20 cellular contexts compared by ENCODE assay signal in genomic region chr6:36832313-36832712, GRCh38. TPM values are rescaled to one million over a fixed set of nuclear protein-coding genes. Genes with fewer than 3 reads are reported as not detected.
DNase-seq lines count a peak whose midpoint lies in the region; ATAC-seq, FAIRE-seq and TF ChIP-seq lines count a peak whose summit lies in the region.
"Had no signal": no experiment of that assay in that cellular context is flagged by ENCODE, and none has a peak within 500 bp of the region (broad histone marks: within the 10 kb centered on the region; RNA-seq: fewer than 3 reads in every experiment).

No MANE protein-coding gene starts in this region.

- no peaks in the 10 kb centered on the region for H3K79me2 ChIP-seq in GM12878 (ENCODE audit: control insufficient read depth, insufficient read depth, low read length)

- ATAC-seq in right cardiac atrium (no peak), Right ventricle myocardium superior (ENCODE audit: poor library complexity) (no peak), GM12878 (no peak), GM18867 (IDR thresholded peaks at IDR 0.05; ENCODE audit: unreplicated experiment) (no peak)

- TF ChIP-seq EP300 in GM12878 (IDR thresholded peaks at IDR 0.05; ENCODE audit: borderline replicate concordance in 1 of 2, control insufficient read depth in 1 of 2, low read depth in 2 of 2, low read length in 2 of 2): no peak

- H3K4me3 ChIP-seq in right cardiac atrium (ENCODE audit: low read length): no peak overlapping the region
- H3K4me3 ChIP-seq in BLaER1: no peak overlapping the region
- no peak overlapping the region for H3K4me3 ChIP-seq in GM12878
- H3K4me3 ChIP-seq: GM23248 had no signal

- H3K4me2 ChIP-seq in BLaER1 (peak overlapping the region; percentile 51; the same call in 1 of the 2 replicates), GM12878 (ENCODE audit: control insufficient read depth, insufficient read depth) (no peak overlapping the region)

- H3K27ac ChIP-seq in right cardiac atrium (ENCODE audit: low read length): peak overlapping the region; percentile 17
- H3K27ac ChIP-seq in BLaER1: no peak overlapping the region
- H3K27ac ChIP-seq in GM12878 (ENCODE audit: control insufficient read depth, insufficient read depth): no peak overlapping the region
- H3K27ac ChIP-seq: GM23248 had no signal

- SMC1A ChIA-PET in GM12878 (lab: Charles Lee; ENCODE audit: uncharacterized antibody, unreplicated experiment): no interaction called here

- H2AFZ ChIP-seq in GM12878 (ENCODE audit: control insufficient read depth, low read depth, low read length): no peak overlapping the region
- H2AFZ ChIP-seq: GM23248 had no signal

- WGBS in right cardiac atrium: 81% methylated on average over 5 of the region's 5 CpGs
- WGBS in GM12878 (ENCODE audit: insufficient coverage, insufficient replicate concordance, low lambda C conversion rate, missing lambda C conversion rate): 33% methylated on average over 5 of the region's 5 CpGs

- POLR2A ChIA-PET in GM12878 (lab: Charles Lee): no interaction called here

- no peak for DNase-seq in right cardiac atrium
- DNase-seq in Right ventricle myocardium superior: no peak
- DNase-seq in GM12878 (ENCODE audit: low read depth, low spot score): no peak
- DNase-seq in stimulated activated CD4-positive, alpha-beta T cell treated with anti-CD3 and anti-CD28 coated beads, Interleukin-1b, Interleukin-23, amount 100 ng/mL, for 48 hours: no peak
- DNase-seq: C1 segment of cervical spinal cord; Calu3; CD4-positive, alpha-beta memory T cell; COR-L47; DMS53; DMS79 treated with DMSO at 0.1 percent for 48 hours; GF-D8; GM23248; H7; HCEC 1CT had no signal

- H3K4me1 ChIP-seq in right cardiac atrium (ENCODE audit: control insufficient read depth, insufficient read depth, low read length) (peaks cover 15% of the 10 kb centered on the region), BLaER1 (peaks cover 48% of the 10 kb centered on the region), GM12878 (ENCODE audit: control insufficient read depth, insufficient read depth, low read length) (no peaks in the 10 kb centered on the region)

- no TSS peak for BruUV-seq in GM12878 (replicated peaks; lab: Mats Ljungman, UMichigan)

- H3K9ac ChIP-seq in BLaER1 (no peak overlapping the region), GM12878 (ENCODE audit: control insufficient read depth, insufficient read depth, low read length) (no peak overlapping the region)
- H3K9ac ChIP-seq: GM23248 had no signal

- H3K9me3 ChIP-seq in right cardiac atrium (ENCODE audit: control insufficient read depth, low read length): no peaks in the 10 kb centered on the region
- H3K9me3 ChIP-seq in BLaER1: peaks cover 5% of the 10 kb centered on the region; the same call in 1 of the 2 replicates
- no peaks in the 10 kb centered on the region; the same call in 2 of the 3 replicates for H3K9me3 ChIP-seq in GM12878 (replicated peaks; ENCODE audit: control insufficient read depth, insufficient read depth, low read length)

- H3K36me3 ChIP-seq in BLaER1: no peaks in the 10 kb centered on the region
- no peaks in the 10 kb centered on the region for H3K36me3 ChIP-seq in GM12878 (ENCODE audit: control insufficient read depth in 2 of 2, insufficient read depth in 2 of 2, low read length in 1 of 2)

- RAD21 ChIA-PET in GM12878 (lab: Charles Lee; ENCODE audit: unreplicated experiment): no interaction called here

- intact Hi-C loops in right cardiac atrium (cut with DNase I) (loop anchor here in 2 of 4 donors (5.0 to 10.0 kb wide), 2 partner anchors 60 to 68 kb away; no protein-coding TSS in a partner anchor), Right ventricle myocardium superior (cut with DNase I) (no loop called here), GM12878 (cut with micrococcal nuclease; ENCODE audit: unreplicated experiment) (no loop called here)

- TF ChIP-seq CTCF in GM12878 (IDR thresholded peaks at IDR 0.05 in 2 of 3, conservative IDR thresholded peaks at IDR 0.05 in 1 of 3; ENCODE audit: control insufficient read depth in 2 of 3, extremely low read depth in 1 of 3, insufficient read depth in 1 of 3, low read depth in 3 of 3, low read length in 3 of 3): no peak

- no peak for TF ChIP-seq RAD21 in GM12878 (IDR thresholded peaks at IDR 0.05; ENCODE audit: insufficient read depth, low read depth, low read length)

- no peak for TF ChIP-seq POLR2A in GM12878 (IDR thresholded peaks at IDR 0.05; ENCODE audit: low read depth, low read length)

- in situ Hi-C loops in GM12878 (cut with MboI): no loop called here

- no peaks in the 10 kb centered on the region for H3K27me3 ChIP-seq in right cardiac atrium (ENCODE audit: control insufficient read depth, insufficient read depth)
- H3K27me3 ChIP-seq in BLaER1: peaks cover 13% of the 10 kb centered on the region
- H3K27me3 ChIP-seq in GM12878 (replicated peaks in 1 of 2; ENCODE audit: control insufficient read depth in 2 of 2, insufficient read depth in 2 of 2, low read length in 1 of 2): no peaks in the 10 kb centered on the region; a peak in 1 of 4 replicates

- peaks cover 1% of the 10 kb centered on the region; the same call in 1 of the 2 replicates for H4K20me1 ChIP-seq in BLaER1
- no peaks in the 10 kb centered on the region for H4K20me1 ChIP-seq in GM12878 (ENCODE audit: control insufficient read depth, insufficient read depth)

- CTCF ChIA-PET in GM12878 (lab: Yijun Ruan, JAX): interaction anchor here (0.5 to 0.6 kb wide), 2 partner anchors 186 to 226 kb away, joined by 3 to 4 read pairs; no protein-coding TSS in a partner anchor

- no peak for FAIRE-seq in GM12878 (lab: Jason Lieb, UNC)
- FAIRE-seq: GM12892, GM19239, H1 had no signal

TF ChIP-seq in GM12878, 131 proteins besides CTCF, POLR2A, EP300 and RAD21 (continues in another document):
- TF ChIP-seq SP1 (IDR thresholded peaks at IDR 0.05; ENCODE audit: low read depth, low read length) (no peak), YY1 (IDR thresholded peaks at IDR 0.05; ENCODE audit: low read depth, low read length) (0 out of 2 replicates have a peak, but pooled peaks have one; percentile 14)

RNA-seq across cellular contexts. Expression of gene CPNE5, which starts 6.9 kb away (rescaled TPM):
- total RNA-seq in right cardiac atrium (10 to 100 TPM; 31.7 to 80.9 (median 70.3) TPM), Right ventricle myocardium superior (10.0 TPM), GM12878 (2014; rRNA removed) (22.3 and 30.3 TPM in 2 replicates), GM12878 (2014; rRNA removed; fragmentation: Illumina TruSeq; extraction: Trizol) (19.2 and 21.9 TPM in 2 replicates), GM12878 (2021) (38.4 and 39.1 TPM in 2 replicates)
- polyA plus RNA-seq in right cardiac atrium (27.5 TPM), GM12878 (2011; rRNA removed) (6.0 and 14.4 TPM in 2 replicates), GM12878 (2014; fragmentation: Illumina TruSeq; extraction: Trizol) (25.3 and 34.2 TPM in 2 replicates), GM12878 (2014; fragmentation: Nextera tagmentation; extraction: Ambion mirVana) (1 to 10 TPM; 2.4 to 3.1 TPM), GM12878 (2014; rRNA removed) (32.3 and 39.9 TPM in 2 replicates), GM12878 (2016; fragmentation: Nextera tagmentation; extraction: Ambion mirVana) (10 to 100 TPM; 10.3 to 11.7 TPM)
- total RNA-seq in GM12878 (2013; cell fraction: nucleolus; rRNA removed): 9.2 and 10.4 TPM in 2 replicates
- 5.4 TPM for polyA plus RNA-seq in GM12878 (2011; ENCODE audit: low read depth)
- 18.2 and 19.2 TPM in 2 replicates for polyA plus RNA-seq in GM12878 (2011; cell fraction: cytosol; rRNA removed)
- 35.1 and 36.9 TPM in 2 replicates for polyA plus RNA-seq in GM12878 (2011; cell fraction: nucleus; rRNA removed)
- 13.6 and 14.7 TPM in 2 replicates for polyA plus RNA-seq in GM12878 (2012)
- polyA minus RNA-seq in GM12878 (2011; rRNA and poly(A)+ RNA removed): 13.7 and 19.7 TPM in 2 replicates
- 5.3 and 6.4 TPM in 2 replicates for polyA minus RNA-seq in GM12878 (2011; cell fraction: cytosol; rRNA and poly(A)+ RNA removed)
- polyA minus RNA-seq in GM12878 (2011; cell fraction: nucleus; rRNA and poly(A)+ RNA removed): 7.6 and 12.8 TPM in 2 replicates
- total RNA-seq: A172, Calu3, GM23248 had no signal

RNA-seq across cellular contexts. Expression of gene PPIL1, which starts 42.3 kb away (rescaled TPM):
- 10 to 100 TPM; 49.4 to 72.4 (median 63.7) TPM for total RNA-seq in right cardiac atrium
- 75.6 TPM for polyA plus RNA-seq in right cardiac atrium
- total RNA-seq in Right ventricle myocardium superior: 65.2 TPM
- total RNA-seq in GM12878 (2013; cell fraction: nucleolus; rRNA removed): 8.4 and 8.5 TPM in 2 replicates
- total RNA-seq in GM12878 (2014; rRNA removed): 50.2 and 54.0 TPM in 2 replicates
- 62.7 and 66.7 TPM in 2 replicates for total RNA-seq in GM12878 (2014; rRNA removed; fragmentation: Illumina TruSeq; extraction: Trizol)
- 39.5 and 40.8 TPM in 2 replicates for total RNA-seq in GM12878 (2021)
- polyA plus RNA-seq in GM12878 (2011; ENCODE audit: low read depth): 21.6 TPM
- 54.8 and 56.8 TPM in 2 replicates for polyA plus RNA-seq in GM12878 (2011; rRNA removed)
- 41.8 and 45.3 TPM in 2 replicates for polyA plus RNA-seq in GM12878 (2011; cell fraction: cytosol; rRNA removed)
- 15.3 and 16.4 TPM in 2 replicates for polyA plus RNA-seq in GM12878 (2011; cell fraction: nucleus; rRNA removed)
- 23.8 and 26.6 TPM in 2 replicates for polyA plus RNA-seq in GM12878 (2012)
- 75.5 and 98.4 TPM in 2 replicates for polyA plus RNA-seq in GM12878 (2014; fragmentation: Illumina TruSeq; extraction: Trizol)
- 10 to 100 TPM; 74.4 to 95.8 TPM for polyA plus RNA-seq in GM12878 (2014; fragmentation: Nextera tagmentation; extraction: Ambion mirVana)
- 42.6 and 42.8 TPM in 2 replicates for polyA plus RNA-seq in GM12878 (2014; rRNA removed)
- polyA plus RNA-seq in GM12878 (2016; fragmentation: Nextera tagmentation; extraction: Ambion mirVana): 10 to 100 TPM; 81.8 to 86.7 TPM
- polyA minus RNA-seq in GM12878 (2011; rRNA and poly(A)+ RNA removed): 49.7 and 50.1 TPM in 2 replicates
- 12.7 and 14.3 TPM in 2 replicates for polyA minus RNA-seq in GM12878 (2011; cell fraction: cytosol; rRNA and poly(A)+ RNA removed)
- polyA minus RNA-seq in GM12878 (2011; cell fraction: nucleus; rRNA and poly(A)+ RNA removed): 5.0 and 9.7 TPM in 2 replicates

RNA-seq across cellular contexts. Expression of gene C6orf89, which starts 53.4 kb away (rescaled TPM):
- total RNA-seq in right cardiac atrium (10 to 100 TPM; 69.4 to 83.9 (median 79.1) TPM), Right ventricle myocardium superior (73.2 TPM), GM12878 (2014; rRNA removed) (30.2 and 33.8 TPM in 2 replicates), GM12878 (2014; rRNA removed; fragmentation: Illumina TruSeq; extraction: Trizol) (27.1 and 28.4 TPM in 2 replicates), GM12878 (2021) (36.0 and 37.5 TPM in 2 replicates)
- polyA plus RNA-seq in right cardiac atrium (53.2 TPM), GM12878 (2011; rRNA removed) (16.8 and 22.1 TPM in 2 replicates), GM12878 (2014; fragmentation: Illumina TruSeq; extraction: Trizol) (42.7 and 45.8 TPM in 2 replicates), GM12878 (2014; fragmentation: Nextera tagmentation; extraction: Ambion mirVana) (10 to 100 TPM; 10.8 to 11.4 TPM), GM12878 (2014; rRNA removed) (23.6 and 24.9 TPM in 2 replicates), GM12878 (2016; fragmentation: Nextera tagmentation; extraction: Ambion mirVana) (10 to 100 TPM; 30.2 to 33.3 TPM)
- total RNA-seq in GM12878 (2013; cell fraction: nucleolus; rRNA removed): 21.8 and 25.8 TPM in 2 replicates
- polyA plus RNA-seq in GM12878 (2011; ENCODE audit: low read depth): 16.8 TPM
- 16.3 and 17.0 TPM in 2 replicates for polyA plus RNA-seq in GM12878 (2011; cell fraction: cytosol; rRNA removed)
- 12.1 and 13.8 TPM in 2 replicates for polyA plus RNA-seq in GM12878 (2011; cell fraction: nucleus; rRNA removed)
- polyA plus RNA-seq in GM12878 (2012): 21.7 and 25.4 TPM in 2 replicates
- 11.7 and 17.8 TPM in 2 replicates for polyA minus RNA-seq in GM12878 (2011; rRNA and poly(A)+ RNA removed)
- 4.3 and 7.9 TPM in 2 replicates for polyA minus RNA-seq in GM12878 (2011; cell fraction: cytosol; rRNA and poly(A)+ RNA removed)
- 3.3 and 4.3 TPM in 2 replicates for polyA minus RNA-seq in GM12878 (2011; cell fraction: nucleus; rRNA and poly(A)+ RNA removed)
